In genomic region chr13:79457948-79458347, GRCh38 we compare ENCODE assay signal across 13 cellular contexts. TPM values are rescaled to one million over a fixed set of nuclear protein-coding genes. Genes with fewer than 3 reads are reported as not detected.
DNase-seq lines count a peak whose midpoint lies in the region; ATAC-seq, FAIRE-seq and TF ChIP-seq lines count a peak whose summit lies in the region.
"Had no signal": no experiment of that assay in that cellular context is flagged by ENCODE, and none has a peak within 500 bp of the region (broad histone marks: within the 10 kb centered on the region; RNA-seq: fewer than 3 reads in every experiment).

No MANE protein-coding gene starts in this region.

- in situ Hi-C loops in HepG2 (cut with HindIII; ENCODE audit: extremely low pct_ligation_motif_present, low pct_unique_long_range_greater_than_20kb), result no loop called here

- no peak for FAIRE-seq in HepG2 (lab: Jason Lieb, UNC)

- no peak overlapping the region for H3K4me3 Mint-ChIP-seq in MCF 10A (ENCODE audit: unreplicated experiment)
- H3K4me3 Mint-ChIP-seq: brain, CD14-positive monocyte had no signal

- no peak overlapping the region for H3K27ac Mint-ChIP-seq in MCF 10A (ENCODE audit: low read depth, unreplicated experiment)
- H3K27ac Mint-ChIP-seq: brain, CD14-positive monocyte had no signal

- H3K27me3 Mint-ChIP-seq in MCF 10A (ENCODE audit: insufficient read depth, unreplicated experiment), result no peaks in the 10 kb centered on the region

- no peaks in the 10 kb centered on the region for H3K4me1 ChIP-seq in breast epithelium
- no peaks in the 10 kb centered on the region for H3K4me1 ChIP-seq in HepG2 (ENCODE audit: insufficient read depth, low read length)
- H3K4me1 ChIP-seq: tibial nerve had no signal

- peak; percentile 77 for ATAC-seq in stimulated activated naive CD8-positive, alpha-beta T cell treated with anti-CD3 and anti-CD28 coated beads, Interleukin-15, Interleukin-2, amounts not matched to agents 100 U/mL and 50 U/mL, for 24 hours
- ATAC-seq in GM21619 (IDR thresholded peaks at IDR 0.05; ENCODE audit: unreplicated experiment) (no peak), HepG2 (no peak), HG02981 (IDR thresholded peaks at IDR 0.05; ENCODE audit: unreplicated experiment) (no peak)
- ATAC-seq: Panc1 had no signal

- intact Hi-C loops in MCF 10A (cut with micrococcal nuclease), result no loop called here
- intact Hi-C loops in breast epithelium (cut with DNase I; ENCODE audit: low total_unique reads), result no loop called here
- intact Hi-C loops in HepG2 (cut with micrococcal nuclease; ENCODE audit: unreplicated experiment), result no loop called here

- no peaks in the 10 kb centered on the region for H3K79me2 ChIP-seq in HepG2 (ENCODE audit: insufficient read depth, low read length)

- no TSS peak for BruUV-seq in MCF 10A (replicated peaks; lab: Mats Ljungman, UMichigan)
- no TSS peak for BruUV-seq in HepG2 (replicated peaks; lab: Mats Ljungman, UMichigan)

- H3K9ac ChIP-seq in HepG2 (ENCODE audit: insufficient read depth, low read depth, low read length), result no peak overlapping the region

- H2AFZ ChIP-seq in HepG2 (ENCODE audit: low read length), result no peak overlapping the region

- H3K27ac ChIP-seq in breast epithelium (no peak overlapping the region), RWPE1 (no peak overlapping the region), HepG2 (ENCODE audit: extremely low read length, insufficient read depth, low read length) (no peak overlapping the region)
- H3K27ac ChIP-seq: tibial nerve had no signal

- H3K36me3 ChIP-seq in breast epithelium (no peaks in the 10 kb centered on the region), HepG2 (replicated peaks in 1 of 2; ENCODE audit: control insufficient read depth in 1 of 2, insufficient read depth in 2 of 2, low read length in 2 of 2) (no peaks in the 10 kb centered on the region)
- H3K36me3 ChIP-seq: tibial nerve had no signal

- POLR2A ChIA-PET in MCF 10A (lab: Yijun Ruan, JAX) (interaction anchor here (0.7 to 1.8 kb wide), 2 partner anchors 23 to 1685 kb away, joined by 4 to 6 read pairs; partner anchors contain the start of gene NDFIP2), RWPE1 (lab: Yijun Ruan, JAX; ENCODE audit: low non-redundant PET) (no interaction called here), HepG2 (lab: Yijun Ruan, JAX) (no interaction called here)

- H3K4me1 Mint-ChIP-seq in MCF 10A (ENCODE audit: insufficient read depth, unreplicated experiment), result no peaks in the 10 kb centered on the region
- H3K4me1 Mint-ChIP-seq: brain, CD14-positive monocyte had no signal

- no peaks in the 10 kb centered on the region for H3K9me3 Mint-ChIP-seq in MCF 10A (ENCODE audit: unreplicated experiment)
- H3K9me3 Mint-ChIP-seq: brain had no signal

- WGBS in HepG2 (ENCODE audit: low lambda C conversion rate), result 46% methylated on average over 2 of the region's 2 CpGs

- no peaks in the 10 kb centered on the region for H4K20me1 ChIP-seq in HepG2 (ENCODE audit: insufficient read depth, low read length)

- CTCF ChIA-PET in MCF 10A (lab: Yijun Ruan, JAX), result interaction anchor here (0.7 to 1.9 kb wide), 3 partner anchors 10 to 79 kb away, joined by 3 to 7 read pairs (median 3); no protein-coding TSS in a partner anchor
- CTCF ChIA-PET in RWPE1 (lab: Yijun Ruan, JAX), result no interaction called here
- CTCF ChIA-PET in HepG2 (lab: Yijun Ruan, JAX; ENCODE audit: low intra/inter-chr PET ratio, low total read pairs), result no interaction called here

- no peak overlapping the region for H3K4me3 ChIP-seq in breast epithelium
- no peak overlapping the region for H3K4me3 ChIP-seq in HepG2 (replicated peaks in 1 of 3; ENCODE audit: insufficient read depth in 1 of 3, low read depth in 2 of 3, low read length in 3 of 3)
- H3K4me3 ChIP-seq: tibial nerve had no signal

- no peak for TF ChIP-seq RAD21 in HepG2 (CRISPR knock-in tag; IDR thresholded peaks at IDR 0.05)

- H3K9me3 ChIP-seq in breast epithelium, result no peaks in the 10 kb centered on the region
- H3K9me3 ChIP-seq in HepG2 (ENCODE audit: low read length), result no peaks in the 10 kb centered on the region
- H3K9me3 ChIP-seq: tibial nerve had no signal

- no peak overlapping the region for H3K4me2 ChIP-seq in HepG2 (ENCODE audit: low read depth, low read length)

- TF ChIP-seq EP300 in HepG2 (IDR thresholded peaks at IDR 0.05; ENCODE audit: low read depth in 2 of 2, low read length in 2 of 2) (no peak), HepG2 (CRISPR knock-in tag; IDR thresholded peaks at IDR 0.05; ENCODE audit: borderline replicate concordance) (no peak)

- TF ChIP-seq CTCF in MCF 10A (IDR thresholded peaks at IDR 0.05; ENCODE audit: unreplicated experiment) (no peak), breast epithelium (IDR thresholded peaks at IDR 0.05) (no peak), RWPE1 (conservative IDR thresholded peaks at IDR 0.05; ENCODE audit: low read depth) (no peak), HepG2 (CRISPR knock-in tag; IDR thresholded peaks at IDR 0.05) (no peak)

- TF ChIP-seq POLR2A in breast epithelium (IDR thresholded peaks at IDR 0.05) (no peak), erythroblast (IDR thresholded peaks at IDR 0.05; ENCODE audit: low read length) (no peak), HepG2 (IDR thresholded peaks at IDR 0.05; ENCODE audit: insufficient read depth in 1 of 2, low read depth in 2 of 2, low read length in 2 of 2) (no peak)

- DNase-seq in MCF 10A (ENCODE audit: unreplicated experiment) (peak; percentile 59), breast epithelium (ENCODE audit: low spot score in 2 of 2) (no peak), RWPE1 (ENCODE audit: low spot score) (peak; percentile 27), erythroblast (lab: John Stamatoyannopoulos, UW) (peak; percentile 4 to 32), HepG2 (ENCODE audit: low spot score) (no peak)
- DNase-seq in stimulated activated naive CD8-positive, alpha-beta T cell treated with anti-CD3 and anti-CD28 coated beads, Interleukin-15, Interleukin-2, amounts not matched to agents 100 U/mL and 50 U/mL, for 24 hours, result no peak
- DNase-seq: NCI-H1417 had no signal

- H3K27me3 ChIP-seq in breast epithelium (peaks cover 0 to 4% of the 10 kb centered on the region in 2 donors), HepG2 (ENCODE audit: control insufficient read depth in 1 of 2, insufficient read depth in 2 of 2, low read length in 2 of 2) (no peaks in the 10 kb centered on the region; a peak in 1 of 5 replicates)
- H3K27me3 ChIP-seq: tibial nerve had no signal

- H3K36me3 Mint-ChIP-seq in MCF 10A (ENCODE audit: insufficient read depth, unreplicated experiment), result no peaks in the 10 kb centered on the region
- H3K36me3 Mint-ChIP-seq: brain, CD14-positive monocyte had no signal

TF ChIP-seq in HepG2, 621 proteins besides CTCF, POLR2A, EP300 and RAD21 (continues in another document):
- TF ChIP-seq NCOA5 (CRISPR knock-in tag; IDR thresholded peaks at IDR 0.05), result no peak

RNA-seq across cellular contexts. Expression of gene NDFIP2, which starts 23.0 kb away (rescaled TPM):
- total RNA-seq in MCF 10A (2022), result 66.0 and 81.6 TPM in 2 replicates
- 10 to 100 TPM; 15.8 to 26.5 (median 22.6) TPM for total RNA-seq in breast epithelium
- 32.0 and 32.6 TPM in 2 replicates for total RNA-seq in HepG2 (2016; rRNA removed; fragmentation: Illumina TruSeq; extraction: Trizol)
- total RNA-seq in HepG2 (2016; cell fraction: cytosol; rRNA removed; fragmentation: Illumina TruSeq; extraction: Trizol; ENCODE audit: low read depth), result 5.4 and 6.5 TPM in 2 replicates
- 32.5 and 33.8 TPM in 2 replicates for total RNA-seq in HepG2 (2016; cell fraction: insoluble cytoplasmic fraction; rRNA removed; fragmentation: Illumina TruSeq; extraction: Trizol)
- total RNA-seq in HepG2 (2016; cell fraction: membrane; rRNA removed; fragmentation: Illumina TruSeq; extraction: Trizol), result 11.7 and 12.3 TPM in 2 replicates
- 28.6 and 29.3 TPM in 2 replicates for total RNA-seq in HepG2 (2016; cell fraction: nucleus; rRNA removed; fragmentation: Illumina TruSeq; extraction: Trizol)
- polyA plus RNA-seq in HepG2 (2011; rRNA removed), result 22.8 and 23.2 TPM in 2 replicates
- 11.6 and 13.3 TPM in 2 replicates for polyA plus RNA-seq in HepG2 (2011; cell fraction: cytosol; rRNA removed)
- polyA plus RNA-seq in HepG2 (2011; cell fraction: nucleus; rRNA removed), result 5.7 and 6.8 TPM in 2 replicates
- polyA plus RNA-seq in HepG2 (2012), result 19.8 and 27.5 TPM in 2 replicates
- polyA plus RNA-seq in HepG2 (2016; cell fraction: cytosol; fragmentation: Illumina TruSeq; extraction: Trizol; ENCODE audit: low read depth), result 4.3 and 5.2 TPM in 2 replicates
- polyA plus RNA-seq in HepG2 (2016; cell fraction: insoluble cytoplasmic fraction; fragmentation: Illumina TruSeq; extraction: Trizol; ENCODE audit: low read depth), result 27.0 and 28.4 TPM in 2 replicates
- 9.5 TPM in 2 replicates for polyA plus RNA-seq in HepG2 (2016; cell fraction: membrane; fragmentation: Illumina TruSeq; extraction: Trizol; ENCODE audit: low read depth)
- 31.9 and 33.1 TPM in 2 replicates for polyA plus RNA-seq in HepG2 (2016; cell fraction: nucleus; fragmentation: Illumina TruSeq; extraction: Trizol; ENCODE audit: insufficient read depth, low read depth)
- 26.2 and 77.2 TPM in 2 replicates for polyA minus RNA-seq in HepG2 (2011; rRNA and poly(A)+ RNA removed; ENCODE audit: low replicate concordance)
- 21.9 and 24.7 TPM in 2 replicates for polyA minus RNA-seq in HepG2 (2011; cell fraction: cytosol; rRNA and poly(A)+ RNA removed)
- polyA minus RNA-seq in HepG2 (2011; cell fraction: nucleus; rRNA and poly(A)+ RNA removed), result 20.2 and 23.6 TPM in 2 replicates
- polyA plus RNA-seq: CD14-positive monocyte had no signal

RNA-seq across cellular contexts. Expression of gene RBM26, which starts 51.9 kb away (rescaled TPM):
- total RNA-seq in MCF 10A (2022), result 60.5 and 72.6 TPM in 2 replicates
- 10 to 100 TPM; 31.7 to 70.1 (median 43.6) TPM for total RNA-seq in breast epithelium
- total RNA-seq in HepG2 (2016; rRNA removed; fragmentation: Illumina TruSeq; extraction: Trizol), result 28.6 and 34.4 TPM in 2 replicates
- total RNA-seq in HepG2 (2016; cell fraction: cytosol; rRNA removed; fragmentation: Illumina TruSeq; extraction: Trizol; ENCODE audit: low read depth), result 8.0 and 10.1 TPM in 2 replicates
- 25.2 and 36.1 TPM in 2 replicates for total RNA-seq in HepG2 (2016; cell fraction: insoluble cytoplasmic fraction; rRNA removed; fragmentation: Illumina TruSeq; extraction: Trizol)
- 12.0 and 13.4 TPM in 2 replicates for total RNA-seq in HepG2 (2016; cell fraction: membrane; rRNA removed; fragmentation: Illumina TruSeq; extraction: Trizol)
- total RNA-seq in HepG2 (2016; cell fraction: nucleus; rRNA removed; fragmentation: Illumina TruSeq; extraction: Trizol), result 75.3 and 77.9 TPM in 2 replicates
- polyA plus RNA-seq in HepG2 (2011; rRNA removed), result 16.1 and 19.4 TPM in 2 replicates
- 4.3 and 5.8 TPM in 2 replicates for polyA plus RNA-seq in HepG2 (2011; cell fraction: cytosol; rRNA removed)
- 40.1 and 43.2 TPM in 2 replicates for polyA plus RNA-seq in HepG2 (2011; cell fraction: nucleus; rRNA removed)
- polyA plus RNA-seq in HepG2 (2012), result 18.6 and 26.4 TPM in 2 replicates
- 0.87 and 1.1 TPM in 2 replicates for polyA plus RNA-seq in HepG2 (2016; cell fraction: cytosol; fragmentation: Illumina TruSeq; extraction: Trizol; ENCODE audit: low read depth)
- polyA plus RNA-seq in HepG2 (2016; cell fraction: insoluble cytoplasmic fraction; fragmentation: Illumina TruSeq; extraction: Trizol; ENCODE audit: low read depth), result 26.2 and 29.3 TPM in 2 replicates
- polyA plus RNA-seq in HepG2 (2016; cell fraction: membrane; fragmentation: Illumina TruSeq; extraction: Trizol; ENCODE audit: low read depth), result 2.9 and 3.1 TPM in 2 replicates
- 91.7 and 94.4 TPM in 2 replicates for polyA plus RNA-seq in HepG2 (2016; cell fraction: nucleus; fragmentation: Illumina TruSeq; extraction: Trizol; ENCODE audit: insufficient read depth, low read depth)
- polyA minus RNA-seq in HepG2 (2011; rRNA and poly(A)+ RNA removed; ENCODE audit: low replicate concordance), result 23.1 and 34.2 TPM in 2 replicates
- 9.2 and 9.8 TPM in 2 replicates for polyA minus RNA-seq in HepG2 (2011; cell fraction: cytosol; rRNA and poly(A)+ RNA removed)
- polyA minus RNA-seq in HepG2 (2011; cell fraction: nucleus; rRNA and poly(A)+ RNA removed), result 111 and 119 TPM in 2 replicates

Comparison
In these comparisons a context has a peak if more than half of its experiments do, and no peak if none do; other contexts are left out.
1. DNase-seq: peak in MCF 10A (single experiment), RWPE1 (single experiment) and erythroblast (2 of 2); none in breast epithelium (0 of 2), stimulated activated naive CD8-positive, alpha-beta T cell treated with anti-CD3 and anti-CD28 coated beads, Interleukin-15, Interleukin-2, amounts not matched to agents 100 U/mL and 50 U/mL, for 24 hours (single experiment) and HepG2 (single experiment).